10 cellular contexts compared by ENCODE assay signal in the genomic region with DNA sequence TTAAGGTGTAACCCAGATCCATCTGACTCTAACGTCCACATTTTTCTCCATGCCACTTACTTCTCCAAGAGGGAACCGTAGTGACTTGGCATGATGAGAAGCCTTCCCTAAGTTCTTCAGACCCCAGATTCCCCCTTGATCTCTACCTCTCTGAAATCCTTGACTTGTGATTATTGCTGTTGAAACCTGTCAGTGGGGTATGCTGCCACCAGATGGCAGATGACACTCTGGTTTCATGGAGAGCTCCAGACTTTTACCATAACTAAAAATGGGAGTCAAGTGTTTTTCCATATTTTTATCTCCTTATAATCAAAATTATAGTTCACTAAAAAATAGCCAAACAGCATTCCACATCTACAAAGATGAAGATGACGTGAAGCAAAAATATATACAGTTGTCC.
DNase-seq lines count a peak whose midpoint lies in the region; ATAC-seq and TF ChIP-seq lines count a peak whose summit lies in the region.
"Had no signal": no experiment of that assay in that cellular context is flagged by ENCODE, and none has a peak within 500 bp of the region (broad histone marks: within the 10 kb centered on the region; RNA-seq: fewer than 3 reads in every experiment).

No MANE protein-coding gene starts in this region.

- H3K4me3 Mint-ChIP-seq in MCF 10A (ENCODE audit: unreplicated experiment): no peak overlapping the region
- H3K4me3 Mint-ChIP-seq in activated naive CD8-positive, alpha-beta T cell treated with anti-CD3 and anti-CD28 coated beads for 36 hours: no peak overlapping the region

- no peaks in the 10 kb centered on the region for H3K4me1 Mint-ChIP-seq in MCF 10A (ENCODE audit: insufficient read depth, unreplicated experiment)
- H3K4me1 Mint-ChIP-seq in activated naive CD8-positive, alpha-beta T cell treated with anti-CD3 and anti-CD28 coated beads for 36 hours: no peaks in the 10 kb centered on the region

- H3K27me3 Mint-ChIP-seq in MCF 10A (ENCODE audit: insufficient read depth, unreplicated experiment): no peaks in the 10 kb centered on the region
- peaks cover 22% of the 10 kb centered on the region for H3K27me3 Mint-ChIP-seq in activated naive CD8-positive, alpha-beta T cell treated with anti-CD3 and anti-CD28 coated beads for 36 hours

- H3K27me3 ChIP-seq in breast epithelium: no peaks in the 10 kb centered on the region
- H3K27me3 ChIP-seq in foreskin keratinocyte: no peaks in the 10 kb centered on the region
- H3K27me3 ChIP-seq in upper lobe of right lung: no peaks in the 10 kb centered on the region

- H3K9me3 Mint-ChIP-seq in MCF 10A (ENCODE audit: unreplicated experiment): no peaks in the 10 kb centered on the region
- no peaks in the 10 kb centered on the region for H3K9me3 Mint-ChIP-seq in activated naive CD8-positive, alpha-beta T cell treated with anti-CD3 and anti-CD28 coated beads for 36 hours

- H3K9me3 ChIP-seq in breast epithelium: no peaks in the 10 kb centered on the region
- no peaks in the 10 kb centered on the region for H3K9me3 ChIP-seq in upper lobe of right lung

- no peak overlapping the region for H3K4me3 ChIP-seq in breast epithelium
- H3K4me3 ChIP-seq in upper lobe of right lung: no peak overlapping the region

- POLR2A ChIA-PET in MCF 10A (lab: Yijun Ruan, JAX): interaction anchor here (1.0 kb wide), 1 partner anchor 754 kb away, joined by 4 read pairs; no protein-coding TSS in a partner anchor
- POLR2A ChIA-PET in RWPE1 (lab: Yijun Ruan, JAX; ENCODE audit: low non-redundant PET): no interaction called here

- ATAC-seq in foreskin keratinocyte: peak; percentile 57
- ATAC-seq in upper lobe of right lung: peak; percentile 45
- no peak for ATAC-seq in HG03565 (IDR thresholded peaks at IDR 0.05; ENCODE audit: unreplicated experiment)

- intact Hi-C loops in MCF 10A (cut with micrococcal nuclease): loop anchor here (1.0 to 5.0 kb wide), 4 partner anchors 136 to 761 kb away; no protein-coding TSS in a partner anchor
- intact Hi-C loops in breast epithelium (cut with DNase I; ENCODE audit: low total_unique reads): no loop called here
- intact Hi-C loops in upper lobe of right lung (cut with DNase I): no loop called here

- H3K27ac ChIP-seq in breast epithelium: no peak overlapping the region
- no peak overlapping the region for H3K27ac ChIP-seq in RWPE1
- H3K27ac ChIP-seq in foreskin keratinocyte: no peak overlapping the region
- no peak overlapping the region for H3K27ac ChIP-seq in upper lobe of right lung

- BruUV-seq in MCF 10A (replicated peaks; lab: Mats Ljungman, UMichigan): no TSS peak

- CTCF ChIA-PET in MCF 10A (lab: Yijun Ruan, JAX) (interaction anchor here (0.7 to 1.5 kb wide), 5 partner anchors 86 to 762 kb away, joined by 3 to 7 read pairs (median 4); no protein-coding TSS in a partner anchor), RWPE1 (lab: Yijun Ruan, JAX) (interaction anchor here (0.6 to 1.0 kb wide), 7 partner anchors 37 to 761 kb away, joined by 3 to 5 read pairs (median 3); no protein-coding TSS in a partner anchor)

- TF ChIP-seq POLR2A in breast epithelium (IDR thresholded peaks at IDR 0.05): no peak

- no peaks in the 10 kb centered on the region for H3K36me3 Mint-ChIP-seq in MCF 10A (ENCODE audit: insufficient read depth, unreplicated experiment)
- H3K36me3 Mint-ChIP-seq in activated naive CD8-positive, alpha-beta T cell treated with anti-CD3 and anti-CD28 coated beads for 36 hours: no peaks in the 10 kb centered on the region

- no peak overlapping the region for H3K27ac Mint-ChIP-seq in MCF 10A (ENCODE audit: low read depth, unreplicated experiment)
- H3K27ac Mint-ChIP-seq in activated naive CD8-positive, alpha-beta T cell treated with anti-CD3 and anti-CD28 coated beads for 36 hours: no peak overlapping the region

- H3K4me1 ChIP-seq in breast epithelium (no peaks in the 10 kb centered on the region), foreskin keratinocyte (no peaks in the 10 kb centered on the region), upper lobe of right lung (no peaks in the 10 kb centered on the region)

- peak; percentile 56 for TF ChIP-seq CTCF in MCF 10A (IDR thresholded peaks at IDR 0.05; ENCODE audit: unreplicated experiment)
- TF ChIP-seq CTCF in breast epithelium (IDR thresholded peaks at IDR 0.05): no peak
- TF ChIP-seq CTCF in RWPE1 (conservative IDR thresholded peaks at IDR 0.05; ENCODE audit: low read depth): 0 out of 2 replicates have a peak, but pooled peaks have one; percentile 15
- TF ChIP-seq CTCF in foreskin keratinocyte (conservative IDR thresholded peaks at IDR 0.05): peak; percentile 76
- peak; percentile 35 for TF ChIP-seq CTCF in upper lobe of right lung (IDR thresholded peaks at IDR 0.05)

- DNase-seq in MCF 10A (ENCODE audit: unreplicated experiment) (peak; percentile 43), breast epithelium (ENCODE audit: low spot score in 2 of 2) (no peak), RWPE1 (ENCODE audit: low spot score) (peak; percentile 16), foreskin keratinocyte (peak in 1 of 2 donors; percentile 20), upper lobe of right lung (no peak), COR-L47 (lab: John Stamatoyannopoulos, UW) (no peak)
- no peak for DNase-seq in activated naive CD8-positive, alpha-beta T cell treated with anti-CD3 and anti-CD28 coated beads for 36 hours
- DNase-seq: activated gamma-delta T cell, DMS79 had no signal

- H3K36me3 ChIP-seq in breast epithelium: no peaks in the 10 kb centered on the region
- H3K36me3 ChIP-seq in upper lobe of right lung: no peaks in the 10 kb centered on the region

Comparison
In these comparisons a context has a peak if more than half of its experiments do, and no peak if none do; other contexts are left out.
1. DNase-seq: peak in MCF 10A (single experiment) and RWPE1 (single experiment); none in breast epithelium (0 of 2), upper lobe of right lung (single experiment), COR-L47 (single experiment) and activated naive CD8-positive, alpha-beta T cell treated with anti-CD3 and anti-CD28 coated beads for 36 hours (single experiment).
2. CTCF ChIP-seq: peak in MCF 10A (single experiment), RWPE1 (single experiment), foreskin keratinocyte (single experiment) and upper lobe of right lung (single experiment); none in breast epithelium (0 of 3).